ENCODE assay signal across 24 cellular contexts in genomic region chr2:152447897-152448296, GRCh38.
A peak's percentile ranks its signal among the peaks of the same experiment; 100 is the strongest.
DNase-seq lines count a peak whose midpoint lies in the region; ATAC-seq and TF ChIP-seq lines count a peak whose summit lies in the region.
"Had no signal": no experiment of that assay in that cellular context is flagged by ENCODE, and none has a peak within 500 bp of the region (broad histone marks: within the 10 kb centered on the region; RNA-seq: fewer than 3 reads in every experiment).

No MANE protein-coding gene starts in this region.

- intact Hi-C loops in dorsolateral prefrontal cortex (cut with DNase I): no loop called here

- H3K4me1 Mint-ChIP-seq in nephron progenitor cell: peaks cover 62% of the 10 kb centered on the region
- H3K4me1 Mint-ChIP-seq: CD4-positive, CD25-positive, alpha-beta regulatory T cell had no signal

- no peak for ATAC-seq in HG02678 (IDR thresholded peaks at IDR 0.05; ENCODE audit: unreplicated experiment)

- H3K27me3 ChIP-seq in BLaER1 (no peaks in the 10 kb centered on the region), dorsolateral prefrontal cortex (no peaks in the 10 kb centered on the region), osteoblast (ENCODE audit: insufficient read depth, low read length) (no peaks in the 10 kb centered on the region)
- H3K27me3 ChIP-seq: BE2C, MG63 had no signal

- no peak overlapping the region for H3K9ac ChIP-seq in BLaER1
- H3K9ac ChIP-seq: GM23248 had no signal

- no peak overlapping the region for H2AFZ ChIP-seq in osteoblast (ENCODE audit: low read length)
- H2AFZ ChIP-seq: GM23248 had no signal

- H3K4me2 ChIP-seq in BLaER1 (peak overlapping the region; percentile 65), osteoblast (ENCODE audit: insufficient read depth, low read length) (no peak overlapping the region)

- peaks cover 4% of the 10 kb centered on the region for H3K27me3 Mint-ChIP-seq in nephron progenitor cell (ENCODE audit: low read depth, poor library complexity)

- H3K4me1 ChIP-seq in BLaER1 (peaks cover 74% of the 10 kb centered on the region), osteoblast (ENCODE audit: insufficient read depth, low read length) (peaks cover 24% of the 10 kb centered on the region)
- H3K4me1 ChIP-seq: BE2C had no signal

- no peak overlapping the region for H3K4me3 ChIP-seq in BLaER1
- peak overlapping the region in 18 of 59 donors; percentile 8 to 66 (median 38) for H3K4me3 ChIP-seq in dorsolateral prefrontal cortex
- no peak overlapping the region for H3K4me3 ChIP-seq in osteoblast (ENCODE audit: insufficient read depth, low read length)
- H3K4me3 ChIP-seq: GM23248, MG63 had no signal

- no peak overlapping the region for H3K4me3 Mint-ChIP-seq in nephron progenitor cell
- H3K4me3 Mint-ChIP-seq: CD4-positive, CD25-positive, alpha-beta regulatory T cell; H9 had no signal

- H3K79me2 ChIP-seq in osteoblast (ENCODE audit: insufficient read depth, low read length): peaks cover 51% of the 10 kb centered on the region

- DNase-seq in dorsolateral prefrontal cortex: no peak
- no peak for DNase-seq in nephron progenitor cell
- no peak for DNase-seq in NCI-H526 (lab: John Stamatoyannopoulos, UW)
- no peak for DNase-seq in osteoblast (ENCODE audit: insufficient read length, low spot score, missing footprints)
- no peak for DNase-seq in NCI-H128 (lab: John Stamatoyannopoulos, UW; ENCODE audit: unreplicated experiment)
- DNase-seq: 8988T; ACHN; BE2C; CD4-positive, CD25-positive, alpha-beta regulatory T cell; DMS53; GM23248; H9; KBM-7; MG63; NCI-H1417; NCI-H1694; NCI-H2029 treated with DMSO at 0.1 percent for 48 hours; NCI-H2227 treated with DMSO at 0.1 percent for 48 hours; NCI-H69; RPMI8226; SHP77 treated with DMSO at 0.1 percent for 48 hours had no signal

- H3K27ac Mint-ChIP-seq in nephron progenitor cell: peak overlapping the region; percentile 47
- H3K27ac Mint-ChIP-seq: CD4-positive, CD25-positive, alpha-beta regulatory T cell had no signal

- H3K9me3 ChIP-seq in BLaER1: no peaks in the 10 kb centered on the region; the same call in 1 of the 2 replicates
- H3K9me3 ChIP-seq in osteoblast (ENCODE audit: low read depth, low read length): no peaks in the 10 kb centered on the region
- H3K9me3 ChIP-seq: BE2C, MG63 had no signal

- peaks cover 27% of the 10 kb centered on the region for H3K36me3 ChIP-seq in BLaER1
- no peaks in the 10 kb centered on the region for H3K36me3 ChIP-seq in osteoblast (ENCODE audit: insufficient read depth, low read length)
- H3K36me3 ChIP-seq: BE2C, MG63 had no signal

- TF ChIP-seq CTCF in dorsolateral prefrontal cortex (IDR thresholded peaks at IDR 0.05 in 54 of 56, conservative IDR thresholded peaks at IDR 0.05 in 2 of 56; ENCODE audit: low read depth in 1 of 56, partially characterized antibody in 56 of 56): no peak
- no peak for TF ChIP-seq CTCF in nephron progenitor cell (IDR thresholded peaks at IDR 0.05)
- TF ChIP-seq CTCF in osteoblast (IDR thresholded peaks at IDR 0.05; ENCODE audit: extremely low read depth, low read depth, low read length): no peak

- peaks cover 100% of the 10 kb centered on the region for H4K20me1 ChIP-seq in BLaER1
- H4K20me1 ChIP-seq in osteoblast (ENCODE audit: insufficient read depth, low read length): peaks cover 4% of the 10 kb centered on the region

- peaks cover 4% of the 10 kb centered on the region for H3K36me3 Mint-ChIP-seq in nephron progenitor cell (ENCODE audit: low read depth)
- H3K36me3 Mint-ChIP-seq: CD4-positive, CD25-positive, alpha-beta regulatory T cell had no signal

- H3K27ac ChIP-seq in BLaER1 (no peak overlapping the region), angular gyrus (ENCODE audit: low read depth, low read length) (peak overlapping the region; percentile 81), dorsolateral prefrontal cortex (peak overlapping the region; percentile 68 to 100 (median 97)), osteoblast (ENCODE audit: low read depth, low read length) (no peak overlapping the region)
- H3K27ac ChIP-seq: GM23248 had no signal

- H3K9me3 Mint-ChIP-seq in nephron progenitor cell: no peaks in the 10 kb centered on the region
- H3K9me3 Mint-ChIP-seq: H9 had no signal

Comparison
In these comparisons a context has a peak if more than half of its experiments do, and no peak if none do; other contexts are left out.
1. H3K27ac ChIP-seq: peak in angular gyrus (single experiment) and dorsolateral prefrontal cortex (59 of 59); none in BLaER1 (single experiment) and osteoblast (single experiment).